9 cellular contexts compared by ENCODE assay signal in genomic region chr2:218981390-218982311, GRCh38. TPM values are rescaled to one million over a fixed set of nuclear protein-coding genes. Genes with fewer than 3 reads are reported as not detected.
DNase-seq lines count a peak whose midpoint lies in the region; ATAC-seq and TF ChIP-seq lines count a peak whose summit lies in the region.
"Had no signal": no experiment of that assay in that cellular context is flagged by ENCODE, and none has a peak within 500 bp of the region (broad histone marks: within the 10 kb centered on the region; RNA-seq: fewer than 3 reads in every experiment).

No MANE protein-coding gene starts in this region.

- no peaks in the 10 kb centered on the region for H3K36me3 ChIP-seq in psoas muscle (ENCODE audit: insufficient read depth in 1 of 2, low read depth in 1 of 2)

- no peak for TF ChIP-seq POLR2A in erythroblast (IDR thresholded peaks at IDR 0.05; ENCODE audit: low read length)

- peak; percentile 71 for DNase-seq in DMS 273 (lab: John Stamatoyannopoulos, UW; ENCODE audit: unreplicated experiment)
- no peak for DNase-seq in DMS 273 treated with DMSO at 0.1 percent for 48 hours (lab: John Stamatoyannopoulos, UW)
- peak; percentile 40 for DNase-seq in SHP77 treated with DMSO at 0.1 percent for 48 hours (lab: John Stamatoyannopoulos, UW)
- DNase-seq in epithelial cell of proximal tubule (ENCODE audit: low read depth): no peak
- DNase-seq in psoas muscle: peak in 1 of 2 donors; percentile 59
- DNase-seq in SKM-1 treated with dmso at 0.1 percent for 144 hours (lab: John Stamatoyannopoulos, UW; ENCODE audit: unreplicated experiment): no peak
- no peak for DNase-seq in erythroblast (lab: John Stamatoyannopoulos, UW)
- DNase-seq in islet precursor cell: no peak

- TF ChIP-seq CTCF in epithelial cell of proximal tubule (conservative IDR thresholded peaks at IDR 0.05; ENCODE audit: low read depth, low read length): peak; percentile 14
- TF ChIP-seq CTCF in psoas muscle (IDR thresholded peaks at IDR 0.05): no peak

- H3K4me3 ChIP-seq in epithelial cell of proximal tubule (ENCODE audit: low read depth, low read length): no peak overlapping the region
- peak overlapping the region; percentile 43 for H3K4me3 ChIP-seq in psoas muscle

- WGBS in psoas muscle, 3 donors: 1 to 2% (median 1%) methylated on average over 58 to 98 of the region's 98 CpGs

- no peaks in the 10 kb centered on the region for H3K9me3 ChIP-seq in psoas muscle

- peaks cover 15% of the 10 kb centered on the region for H3K4me1 ChIP-seq in psoas muscle

- intact Hi-C loops in psoas muscle (cut with DNase I): loop anchor here in 1 of 2 donors (5.0 kb wide), 1 partner anchor 124 kb away; the partner anchor contains the start of gene WNT6

- H3K27ac ChIP-seq in psoas muscle: no peak overlapping the region
- H3K27ac ChIP-seq: 22Rv1 had no signal

- peak; percentile 35 to 65 (median 42) for ATAC-seq in psoas muscle

- peaks cover 1 to 98% (median 37%) of the 10 kb centered on the region in 3 donors for H3K27me3 ChIP-seq in psoas muscle (ENCODE audit: insufficient read depth in 3 of 3, low read length in 2 of 3)

RNA-seq across cellular contexts. Expression of gene FEV, which starts 3.3 kb away (rescaled TPM):
- total RNA-seq in epithelial cell of proximal tubule (not detected in 2 replicates), psoas muscle (not detected)
- polyA plus RNA-seq in psoas muscle: not detected

RNA-seq across cellular contexts. Expression of gene CRYBA2, which starts 11.6 kb away (rescaled TPM):
- total RNA-seq in epithelial cell of proximal tubule: not detected in 2 replicates
- total RNA-seq in psoas muscle: not detected
- under 1 TPM in 1 of 3 donors, not detected in 2; 0.08 TPM for polyA plus RNA-seq in psoas muscle

RNA-seq across cellular contexts. Expression of gene CDK5R2, which starts 22.2 kb away (rescaled TPM):
- total RNA-seq in epithelial cell of proximal tubule (not detected in 2 replicates), psoas muscle (not detected)
- polyA plus RNA-seq in psoas muscle: under 1 TPM in 1 of 3 donors, not detected in 2; 0.03 TPM

RNA-seq across cellular contexts. Expression of gene CFAP65, which starts 59.7 kb away (rescaled TPM):
- total RNA-seq in epithelial cell of proximal tubule (1.1 TPM in 1 of 2 replicates, not detected in the other), psoas muscle (not detected)
- not detected for polyA plus RNA-seq in psoas muscle

Comparison
In these comparisons a context has a peak if more than half of its experiments do, and no peak if none do; other contexts are left out.
1. DNase-seq: peak in DMS 273 (single experiment) and SHP77 treated with DMSO at 0.1 percent for 48 hours (single experiment); none in DMS 273 treated with DMSO at 0.1 percent for 48 hours (single experiment), epithelial cell of proximal tubule (single experiment), SKM-1 treated with dmso at 0.1 percent for 144 hours (single experiment), erythroblast (0 of 2) and islet precursor cell (single experiment).